Comparison of ENCODE assay signal across 8 cellular contexts in the genomic region with DNA sequence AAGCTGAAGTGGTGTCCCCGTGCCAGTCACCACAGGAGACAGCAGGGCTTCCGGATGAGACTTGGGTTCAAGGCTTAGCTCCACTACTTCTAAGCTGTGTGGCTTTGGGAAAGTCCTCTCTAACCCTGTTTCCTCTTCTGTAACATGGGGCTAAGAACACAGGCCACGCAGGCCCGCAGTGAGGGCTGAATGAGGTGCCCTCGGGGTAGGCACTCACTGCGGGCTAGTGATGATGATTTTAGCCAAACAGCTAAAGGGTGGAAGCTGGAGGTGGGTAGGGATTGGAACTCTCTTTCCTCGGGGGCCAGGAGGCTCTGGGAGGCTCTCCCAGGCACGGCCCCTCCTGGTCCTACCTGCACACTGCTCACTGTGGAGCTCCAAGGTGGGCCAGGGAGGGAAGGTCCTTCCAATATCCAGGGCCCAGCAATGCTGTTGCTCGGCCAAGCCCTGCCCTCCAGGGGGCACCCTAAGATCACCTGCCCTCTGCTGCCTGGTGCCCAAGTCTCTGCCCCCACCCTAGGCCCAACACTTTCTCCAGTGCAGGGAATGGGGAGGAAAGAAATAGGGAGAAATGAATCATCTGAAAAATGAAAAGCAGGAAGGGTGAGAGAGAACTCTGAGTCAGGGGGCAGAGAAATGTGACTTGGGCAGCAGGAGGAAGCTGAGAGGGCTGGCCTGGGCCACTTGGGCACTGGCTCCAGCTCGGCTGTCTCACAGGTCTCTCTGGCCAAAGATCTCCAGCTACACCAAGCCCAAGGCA. TPM values are rescaled to one million over a fixed set of nuclear protein-coding genes. Genes with fewer than 3 reads are reported as not detected.
A peak's percentile ranks its signal among the peaks of the same experiment; 100 is the strongest.
DNase-seq lines count a peak whose midpoint lies in the region; ATAC-seq lines count a peak whose summit lies in the region.

No MANE protein-coding gene starts in this region.

- no peak overlapping the region for H3K4me3 ChIP-seq in NT2/D1 (ENCODE audit: insufficient read length, low read depth)

- H3K4me1 ChIP-seq in NT2/D1 (ENCODE audit: insufficient read depth, insufficient read length), result peaks cover 14% of the 10 kb centered on the region

- no peaks in the 10 kb centered on the region for H3K9me3 ChIP-seq in NT2/D1 (ENCODE audit: insufficient read depth, low read length)

- peak overlapping the region; percentile 3 for H3K9ac ChIP-seq in NT2/D1 (ENCODE audit: insufficient read length, low read depth)

- H3K27me3 ChIP-seq in NT2/D1 (ENCODE audit: insufficient read depth, insufficient read length), result no peaks in the 10 kb centered on the region

- intact Hi-C loops in sciatic nerve (cut with DNase I), result loop anchor here (5.0 kb wide), 1 partner anchor 80 kb away; no protein-coding TSS in a partner anchor

- ATAC-seq in sciatic nerve (peak; percentile 82), GM21515 (IDR thresholded peaks at IDR 0.05; ENCODE audit: unreplicated experiment) (no peak)

- DNase-seq in NCI-H2107 treated with DMSO at 0.1 percent for 48 hours (lab: John Stamatoyannopoulos, UW; ENCODE audit: unreplicated experiment), result peak; percentile 20
- DNase-seq in NCI-H2107 (lab: John Stamatoyannopoulos, UW), result no peak
- DNase-seq in NT2/D1 (ENCODE audit: low read depth, low spot score), result no peak
- peak; percentile 40 for DNase-seq in activated effector memory CD4-positive, alpha-beta T cell treated with Interleukin-2 at 50 U/mL for 16 hours
- peak; percentile 44 for DNase-seq in globus pallidus (ENCODE audit: low spot score)
- DNase-seq in sciatic nerve (ENCODE audit: low spot score), result no peak
- no peak for DNase-seq in NCI-H187 (lab: John Stamatoyannopoulos, UW)

- peaks cover 82% of the 10 kb centered on the region for H3K36me3 ChIP-seq in NT2/D1 (ENCODE audit: insufficient read depth, insufficient read length, low read length)

RNA-seq across cellular contexts. Expression of a gene that starts 19.2 kb away (rescaled TPM):
- total RNA-seq in sciatic nerve, result 36.4 TPM

RNA-seq across cellular contexts. Expression of a gene that starts 36.4 kb away (rescaled TPM):
- total RNA-seq in sciatic nerve, result 9.8 TPM

RNA-seq across cellular contexts. Expression of a gene that starts 43.1 kb away (rescaled TPM):
- 47.2 TPM for total RNA-seq in sciatic nerve

RNA-seq across cellular contexts. Expression of a gene that starts 55.1 kb away (rescaled TPM):
- 27.7 TPM for total RNA-seq in sciatic nerve

Comparison
In these comparisons a context has a peak if more than half of its experiments do, and no peak if none do; other contexts are left out.
1. DNase-seq: peak in NCI-H2107 treated with DMSO at 0.1 percent for 48 hours (single experiment), activated effector memory CD4-positive, alpha-beta T cell treated with Interleukin-2 at 50 U/mL for 16 hours (single experiment) and globus pallidus (single experiment); none in NCI-H2107 (single experiment), NT2/D1 (single experiment), sciatic nerve (single experiment) and NCI-H187 (0 of 2).